ENCODE assay signal across 9 cellular contexts in the genomic region with DNA sequence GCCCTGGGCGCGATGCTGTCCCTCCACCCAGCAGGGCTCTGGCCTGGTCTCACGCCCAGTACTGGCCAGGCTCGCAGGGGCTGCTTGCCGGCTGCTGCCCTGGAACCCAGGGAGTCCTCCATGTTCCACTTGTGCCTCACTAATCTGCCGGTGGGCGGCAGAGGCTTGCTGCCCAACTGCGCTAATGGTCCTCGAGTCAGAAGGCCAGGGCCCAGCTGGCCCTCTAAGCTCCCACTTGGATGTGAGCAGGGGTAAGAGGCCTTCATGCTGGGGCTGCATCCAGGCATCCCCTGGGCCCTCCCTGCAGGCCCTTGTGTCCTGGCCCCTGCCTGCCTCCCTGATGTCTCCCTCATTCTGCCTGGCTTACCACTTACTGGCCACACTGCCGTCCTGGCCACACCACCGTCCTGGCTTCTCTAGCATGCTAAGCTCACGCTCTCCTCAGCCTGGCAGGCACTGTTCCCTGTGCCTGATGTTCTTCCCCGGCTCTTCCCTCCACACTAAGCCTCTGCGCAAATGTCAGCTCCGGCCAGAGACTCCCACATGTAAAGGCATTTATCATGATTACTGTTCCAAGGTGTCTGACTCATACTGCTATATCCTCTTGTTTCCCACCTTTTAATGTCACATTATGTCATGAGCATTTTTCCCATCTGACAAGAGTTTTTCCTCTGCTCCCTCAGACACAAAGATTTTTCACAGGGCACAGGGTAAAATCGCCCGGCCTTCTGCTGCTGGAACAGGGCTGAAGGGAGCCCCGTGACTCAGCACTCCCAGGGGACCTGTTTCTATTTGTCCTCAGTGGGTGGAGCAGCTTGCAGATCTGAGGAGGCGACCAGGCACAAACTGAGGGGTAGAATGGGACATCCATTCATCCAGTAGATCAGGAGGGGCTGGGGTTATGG. TPM values are rescaled to one million over a fixed set of nuclear protein-coding genes. Genes with fewer than 3 reads are reported as not detected.
DNase-seq lines count a peak whose midpoint lies in the region; ATAC-seq, FAIRE-seq and TF ChIP-seq lines count a peak whose summit lies in the region.
"Had no signal": no experiment of that assay in that cellular context is flagged by ENCODE, and none has a peak within 500 bp of the region (broad histone marks: within the 10 kb centered on the region; RNA-seq: fewer than 3 reads in every experiment).

No MANE protein-coding gene starts in this region.

- H3K36me3 ChIP-seq in A673 (ENCODE audit: insufficient read depth, low read length, poor library complexity, severe bottlenecking) (peaks cover 3% of the 10 kb centered on the region), thoracic aorta (no peaks in the 10 kb centered on the region)

- intact Hi-C loops in A673 (cut with micrococcal nuclease; ENCODE audit: unreplicated experiment) (no loop called here), left colon (cut with DNase I, micrococcal nuclease) (no loop called here)

- DNase-seq in A673 (ENCODE audit: low spot score) (peak; percentile 88), HTR-8/SVneo (ENCODE audit: insufficient read length, low spot score) (peak; percentile 87), left colon (peak in 1 of 2 donors; percentile 26), thoracic aorta (ENCODE audit: low spot score) (peak; percentile 83)
- no peak for DNase-seq in activated T-cell treated with anti-CD3 and anti-CD28 coated beads, Interleukin-2, amount 50 U/mL, for 4 hours
- DNase-seq in activated CD8-positive, alpha-beta memory T cell treated with anti-CD3 and anti-CD28 coated beads for 24 hours: no peak

- CTCF ChIA-PET in A673 (lab: Charles Lee): no interaction called here

- peaks cover 3% of the 10 kb centered on the region for H3K27me3 Mint-ChIP-seq in brain
- H3K27me3 Mint-ChIP-seq in activated T-cell treated with anti-CD3 and anti-CD28 coated beads, Interleukin-2, amount 50 U/mL, for 4 hours (ENCODE audit: low read depth): peaks cover 5% of the 10 kb centered on the region

- no peaks in the 10 kb centered on the region for H3K27me3 ChIP-seq in A673 (replicated peaks; ENCODE audit: insufficient read depth, low read depth, low read length, poor library complexity)
- no peaks in the 10 kb centered on the region for H3K27me3 ChIP-seq in thoracic aorta (replicated peaks; ENCODE audit: insufficient read depth)

- H3K4me3 Mint-ChIP-seq in brain: no peak overlapping the region
- no peak overlapping the region for H3K4me3 Mint-ChIP-seq in activated T-cell treated with anti-CD3 and anti-CD28 coated beads, Interleukin-2, amount 50 U/mL, for 4 hours

- ATAC-seq in left colon (peak; percentile 21), thoracic aorta (ENCODE audit: insufficient number of reproducible peaks, low FRiP score, low read depth) (peak; percentile 64), HG03025 (IDR thresholded peaks at IDR 0.05; ENCODE audit: low FRiP score, unreplicated experiment) (no peak)
- ATAC-seq in activated T-cell treated with anti-CD3 and anti-CD28 coated beads, Interleukin-2, amount 50 U/mL, for 4 hours: no peak

- H3K27ac ChIP-seq in A673 (ENCODE audit: low read depth, low read length, poor library complexity, severe bottlenecking) (peak overlapping the region; percentile 44), thoracic aorta (peak overlapping the region; percentile 77 to 87)

- peaks cover 16% of the 10 kb centered on the region for H3K4me1 Mint-ChIP-seq in brain
- H3K4me1 Mint-ChIP-seq in activated T-cell treated with anti-CD3 and anti-CD28 coated beads, Interleukin-2, amount 50 U/mL, for 4 hours (ENCODE audit: low read depth): no peaks in the 10 kb centered on the region

- no peaks in the 10 kb centered on the region for H3K9me3 Mint-ChIP-seq in brain
- no peaks in the 10 kb centered on the region for H3K9me3 Mint-ChIP-seq in activated T-cell treated with anti-CD3 and anti-CD28 coated beads, Interleukin-2, amount 50 U/mL, for 4 hours

- peaks cover 5% of the 10 kb centered on the region for H3K36me3 Mint-ChIP-seq in brain
- no peaks in the 10 kb centered on the region for H3K36me3 Mint-ChIP-seq in activated T-cell treated with anti-CD3 and anti-CD28 coated beads, Interleukin-2, amount 50 U/mL, for 4 hours (ENCODE audit: insufficient read depth)

- H3K4me3 ChIP-seq in A673 (ENCODE audit: low read depth, low read length, poor library complexity, severe bottlenecking): no peak overlapping the region
- no peak overlapping the region for H3K4me3 ChIP-seq in thoracic aorta

- no TSS peak for BruUV-seq in A673 (replicated peaks; lab: Mats Ljungman, UMichigan)

- peak overlapping the region; percentile 41 to 97 (median 86) for H3K27ac Mint-ChIP-seq in brain

- H3K9me3 ChIP-seq in A673 (ENCODE audit: low read depth, low read length, poor library complexity, severe bottlenecking): no peaks in the 10 kb centered on the region
- H3K9me3 ChIP-seq in thoracic aorta: no peaks in the 10 kb centered on the region

- peak; percentile 99 for FAIRE-seq in HTR-8/SVneo (lab: Jason Lieb, UNC)

- no peak for TF ChIP-seq CTCF in A673 (conservative IDR thresholded peaks at IDR 0.05; ENCODE audit: low read depth, low read length)
- no peak for TF ChIP-seq CTCF in brain (conservative IDR thresholded peaks at IDR 0.05)
- no peak for TF ChIP-seq CTCF in thoracic aorta (IDR thresholded peaks at IDR 0.05)

- POLR2A ChIA-PET in A673 (lab: Charles Lee; ENCODE audit: low non-redundant PET): interaction anchor here (0.5 kb wide), 1 partner anchor 28 kb away, joined by 3 read pairs; no protein-coding TSS in a partner anchor

- H3K4me1 ChIP-seq in A673 (ENCODE audit: insufficient read depth, low read length, poor library complexity, severe bottlenecking) (peaks cover 14% of the 10 kb centered on the region), thoracic aorta (ENCODE audit: control insufficient read depth in 1 of 2, low read depth in 2 of 2) (peaks cover 19 to 36% of the 10 kb centered on the region in 2 donors)

RNA-seq across cellular contexts. Expression of a gene that starts 15.9 kb away (rescaled TPM):
- total RNA-seq in A673 (2021) (37.0 and 45.2 TPM in 2 replicates), left colon (1 to 10 TPM; 7.1 to 7.3 TPM), thoracic aorta (10 to 100 TPM in 1 of 2 donors, 1 to 10 TPM in 1; 6.3 to 33.4 TPM)
- 46.8 TPM for polyA plus RNA-seq in brain (ENCODE audit: insufficient read depth, low read depth, low replicate concordance)
- total RNA-seq in activated T-cell treated with anti-CD3 and anti-CD28 coated beads, Interleukin-2, amount 50 U/mL, for 4 hours: 1 to 10 TPM; 5.4 to 7.6 (median 6.6) TPM

RNA-seq across cellular contexts. Expression of a gene that starts 31.7 kb away (rescaled TPM):
- total RNA-seq in A673 (2021) (40.0 and 55.8 TPM in 2 replicates), left colon (10 to 100 TPM; 42.5 to 47.4 TPM), thoracic aorta (10 to 100 TPM; 49.2 to 51.2 TPM)
- 38.3 TPM for polyA plus RNA-seq in brain (ENCODE audit: insufficient read depth, low read depth, low replicate concordance)
- total RNA-seq in activated T-cell treated with anti-CD3 and anti-CD28 coated beads, Interleukin-2, amount 50 U/mL, for 4 hours: 10 to 100 TPM; 10.9 to 12.7 (median 12.1) TPM

RNA-seq across cellular contexts. Expression of a gene that starts 40.4 kb away (rescaled TPM):
- total RNA-seq in A673 (2021) (60.9 and 92.7 TPM in 2 replicates), left colon (10 to 100 TPM; 12.9 to 68.6 TPM), thoracic aorta (100 to 1,000 TPM; 425 to 501 TPM)
- 30.0 TPM for polyA plus RNA-seq in brain (ENCODE audit: insufficient read depth, low read depth, low replicate concordance)
- under 1 TPM; 0.13 to 0.48 (median 0.30) TPM for total RNA-seq in activated T-cell treated with anti-CD3 and anti-CD28 coated beads, Interleukin-2, amount 50 U/mL, for 4 hours
- total RNA-seq: activated CD8-positive, alpha-beta memory T cell treated with anti-CD3 and anti-CD28 coated beads for 36 hours had no signal

Comparison
In these comparisons a context has a peak if more than half of its experiments do, and no peak if none do; other contexts are left out.
1. DNase-seq: peak in A673 (single experiment), HTR-8/SVneo (single experiment) and thoracic aorta (single experiment); none in activated T-cell treated with anti-CD3 and anti-CD28 coated beads, Interleukin-2, amount 50 U/mL, for 4 hours (single experiment) and activated CD8-positive, alpha-beta memory T cell treated with anti-CD3 and anti-CD28 coated beads for 24 hours (single experiment).
2. ATAC-seq: peak in left colon (single experiment) and thoracic aorta (single experiment); none in activated T-cell treated with anti-CD3 and anti-CD28 coated beads, Interleukin-2, amount 50 U/mL, for 4 hours (0 of 2) and HG03025 (single experiment).
3. RNA of a gene that starts 40.4 kb away (total RNA-seq): 425 to 501 TPM in thoracic aorta, 12.9 to 68.6 TPM in left colon and 60.9 to 92.7 TPM in A673; 0.13 to 0.48 TPM in activated T-cell treated with anti-CD3 and anti-CD28 coated beads, Interleukin-2, amount 50 U/mL, for 4 hours; every median in the first group is over 4 times any median in the second.